6 cellular contexts compared by ENCODE assay signal in the genomic region with DNA sequence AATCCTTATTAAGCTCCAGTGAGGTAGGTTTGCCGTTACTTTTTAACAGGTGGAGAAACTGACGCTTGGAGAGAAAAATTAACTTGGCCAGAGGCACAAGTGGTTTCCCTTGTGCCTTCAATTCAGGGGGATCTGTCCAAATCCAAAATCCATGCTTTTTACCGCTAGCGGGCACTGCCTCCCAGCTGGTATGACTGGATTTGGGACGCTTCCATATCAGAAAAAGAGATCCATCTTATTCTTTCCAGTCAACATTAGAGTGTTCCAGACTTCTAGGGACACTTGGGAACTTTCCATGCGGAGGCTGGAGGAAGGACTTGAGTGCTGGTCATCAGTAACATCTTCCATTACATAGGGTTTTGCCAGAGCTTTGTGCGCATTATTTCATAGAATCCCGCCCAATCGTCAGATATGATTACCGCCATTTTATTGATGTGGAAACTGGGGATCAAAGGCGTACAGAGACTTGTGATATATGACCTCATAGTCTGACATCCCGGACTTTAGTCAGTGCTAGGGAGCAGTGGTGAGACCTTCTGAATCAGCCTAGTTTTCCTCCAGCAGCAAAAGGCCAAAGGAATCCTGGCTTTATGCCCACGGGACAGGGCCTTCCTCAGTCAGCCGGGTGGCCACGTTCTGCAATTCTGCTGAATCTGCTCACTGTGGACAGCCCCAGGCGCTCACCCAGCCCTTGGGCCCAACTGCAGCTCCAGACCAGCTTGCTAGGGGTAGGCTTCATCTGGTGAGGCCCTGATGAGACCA. TPM values are rescaled to one million over a fixed set of nuclear protein-coding genes. Genes with fewer than 3 reads are reported as not detected.
DNase-seq lines count a peak whose midpoint lies in the region; TF ChIP-seq lines count a peak whose summit lies in the region.

No MANE protein-coding gene starts in this region.

- CTCF ChIA-PET in GM10248 (lab: Yijun Ruan, JAX): interaction anchor here (0.9 to 11.1 kb wide), 15 partner anchors 11 to 383 kb away, joined by 3 to 225 read pairs (median 5); a partner anchor contains a TSS

- H3K36me3 ChIP-seq in smooth muscle cell (ENCODE audit: low read depth): no peaks in the 10 kb centered on the region

- peaks cover 11% of the 10 kb centered on the region for H3K4me1 ChIP-seq in smooth muscle cell (ENCODE audit: low read depth)

- TF ChIP-seq CTCF in smooth muscle cell (IDR thresholded peaks at IDR 0.05; ENCODE audit: borderline replicate concordance, insufficient read depth, poor library complexity, severe bottlenecking) (no peak), GM10248 (IDR thresholded peaks at IDR 0.05; ENCODE audit: control extremely low read depth, extremely low read depth, low read depth, missing control alignments) (no peak)

- peak overlapping the region; percentile 91 for H3K4me2 ChIP-seq in smooth muscle cell

- peak overlapping the region; percentile 90 for H3K9ac ChIP-seq in smooth muscle cell (ENCODE audit: low read depth)

- WGBS in smooth muscle cell (ENCODE audit: low lambda C conversion rate): 81% methylated on average over 16 of the region's 16 CpGs

- no peaks in the 10 kb centered on the region for H3K9me3 ChIP-seq in smooth muscle cell (replicated peaks; ENCODE audit: low read depth)

- H3F3A ChIP-seq in smooth muscle cell (ENCODE audit: low read depth): peaks cover 12% of the 10 kb centered on the region

- H3K79me2 ChIP-seq in smooth muscle cell (ENCODE audit: low read depth): no peaks in the 10 kb centered on the region

- H3K27ac ChIP-seq in epithelial cell of prostate (peak overlapping the region; percentile 50), smooth muscle cell (ENCODE audit: low read depth) (peak overlapping the region; percentile 62)

- DNase-seq in NCI-H82 (lab: John Stamatoyannopoulos, UW) (peak; percentile 30), NCI-H82 treated with DMSO at 0.1 percent for 48 hours (lab: John Stamatoyannopoulos, UW; ENCODE audit: unreplicated experiment) (no peak), epithelial cell of prostate (ENCODE audit: low read depth, low spot score) (no peak), smooth muscle cell (lab: John Stamatoyannopoulos, UW; ENCODE audit: unreplicated experiment) (no peak), GM10248 (ENCODE audit: extremely low spot score) (no peak)
- no peak for DNase-seq in effector CD8-positive, alpha-beta T cell (lab: John Stamatoyannopoulos, UW)

- peak overlapping the region; percentile 84 for H3K4me3 ChIP-seq in smooth muscle cell

- H4K20me1 ChIP-seq in smooth muscle cell (ENCODE audit: low read depth): no peaks in the 10 kb centered on the region

- H2AFZ ChIP-seq in smooth muscle cell (ENCODE audit: low read depth): no peak overlapping the region

- no peaks in the 10 kb centered on the region for H3K27me3 ChIP-seq in smooth muscle cell (ENCODE audit: low read depth)

- POLR2A ChIA-PET in GM10248 (lab: Yijun Ruan, JAX): no interaction called here

RNA-seq across cellular contexts. Expression of a gene that starts 1.1 kb away (rescaled TPM):
- 20.7 and 29.6 TPM in 2 replicates for total RNA-seq in smooth muscle cell
- 28.3 and 30.3 TPM in 2 replicates for polyA plus RNA-seq in smooth muscle cell

RNA-seq across cellular contexts. Expression of a gene that starts 45.0 kb away (rescaled TPM):
- 75.9 and 76.4 TPM in 2 replicates for total RNA-seq in smooth muscle cell
- polyA plus RNA-seq in smooth muscle cell: 43.8 and 45.1 TPM in 2 replicates

RNA-seq across cellular contexts. Expression of a gene that starts 55.9 kb away (rescaled TPM):
- not detected in 2 replicates for total RNA-seq in smooth muscle cell
- polyA plus RNA-seq in smooth muscle cell: 0.21 and 0.25 TPM in 2 replicates
